Comparison of ENCODE assay signal across 21 cellular contexts in the genomic region with DNA sequence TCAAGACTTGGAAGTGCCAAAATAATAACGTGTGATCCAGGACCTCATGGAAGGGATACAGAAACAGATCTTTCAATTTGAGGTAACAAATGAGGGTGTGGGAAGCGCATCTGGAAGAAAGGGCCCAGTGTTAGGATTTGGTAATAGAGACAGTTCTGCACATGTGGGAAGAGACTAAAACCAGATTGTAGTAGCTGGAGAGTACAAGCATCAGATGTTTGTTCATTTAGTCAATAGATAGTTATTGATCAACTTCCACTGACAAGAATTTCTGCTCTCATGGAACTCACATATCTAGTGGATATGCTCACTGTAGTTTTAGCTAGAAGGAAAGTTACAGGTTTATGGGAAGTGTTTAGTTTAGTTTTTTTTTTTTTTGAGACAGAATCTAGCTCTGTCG.
"Had no signal": no experiment of that assay in that cellular context is flagged by ENCODE, and none has a peak within 500 bp of the region (broad histone marks: within the 10 kb centered on the region; RNA-seq: fewer than 3 reads in every experiment).

No MANE protein-coding gene starts in this region.

- H3K27me3 Mint-ChIP-seq: dendritic cell treated with granulocyte-macrophage colony-stimulating factor and Interleukin-4, amounts not matched to agents 40 ng/mL and 50 ng/mL, for 4 days; effector memory CD8-positive, alpha-beta T cell had no signal

- H3K27ac ChIP-seq: colonic mucosa, epithelial cell of prostate, esophagus squamous epithelium, gastrocnemius medialis, heart right ventricle, left ventricle myocardium inferior, lower lobe of right lung had no signal

- H3K4me3 Mint-ChIP-seq: dendritic cell treated with granulocyte-macrophage colony-stimulating factor and Interleukin-4, amounts not matched to agents 40 ng/mL and 50 ng/mL, for 4 days; effector memory CD8-positive, alpha-beta T cell; endodermal cell had no signal

- H3K9me3 ChIP-seq: colonic mucosa, esophagus squamous epithelium, gastrocnemius medialis, heart right ventricle, left ventricle myocardium inferior, lower lobe of right lung had no signal

- H3K36me3 ChIP-seq: colonic mucosa had no signal

- H3K27me3 ChIP-seq: colonic mucosa, esophagus squamous epithelium, gastrocnemius medialis, heart right ventricle had no signal

- ATAC-seq: effector memory CD8-positive, alpha-beta T cell; esophagus mucosa; gastrocnemius medialis; heart right ventricle; left cardiac atrium; lower lobe of right lung had no signal

- H3K9me3 Mint-ChIP-seq: dendritic cell treated with granulocyte-macrophage colony-stimulating factor and Interleukin-4, amounts not matched to agents 40 ng/mL and 50 ng/mL, for 4 days; effector memory CD8-positive, alpha-beta T cell; endodermal cell had no signal

- H3K27ac Mint-ChIP-seq: dendritic cell treated with granulocyte-macrophage colony-stimulating factor and Interleukin-4, amounts not matched to agents 40 ng/mL and 50 ng/mL, for 4 days; endodermal cell had no signal

- DNase-seq: colonic mucosa; cortex of kidney; effector CD8-positive, alpha-beta T cell; effector memory CD8-positive, alpha-beta T cell; endodermal cell; erythroblast; esophagus squamous epithelium; foreskin melanocyte; gastrocnemius medialis; glutamatergic neuron; head of caudate nucleus; heart right ventricle; hippocampal formation; left cardiac atrium; left ventricle myocardium inferior; lower lobe of right lung; mesenchymal stem cell; midbrain had no signal

- H3K4me3 ChIP-seq: colonic mucosa, esophagus squamous epithelium, gastrocnemius medialis, heart right ventricle, left ventricle myocardium inferior, lower lobe of right lung had no signal

- H3K4me1 ChIP-seq: colonic mucosa, gastrocnemius medialis had no signal
